In the genomic region with DNA sequence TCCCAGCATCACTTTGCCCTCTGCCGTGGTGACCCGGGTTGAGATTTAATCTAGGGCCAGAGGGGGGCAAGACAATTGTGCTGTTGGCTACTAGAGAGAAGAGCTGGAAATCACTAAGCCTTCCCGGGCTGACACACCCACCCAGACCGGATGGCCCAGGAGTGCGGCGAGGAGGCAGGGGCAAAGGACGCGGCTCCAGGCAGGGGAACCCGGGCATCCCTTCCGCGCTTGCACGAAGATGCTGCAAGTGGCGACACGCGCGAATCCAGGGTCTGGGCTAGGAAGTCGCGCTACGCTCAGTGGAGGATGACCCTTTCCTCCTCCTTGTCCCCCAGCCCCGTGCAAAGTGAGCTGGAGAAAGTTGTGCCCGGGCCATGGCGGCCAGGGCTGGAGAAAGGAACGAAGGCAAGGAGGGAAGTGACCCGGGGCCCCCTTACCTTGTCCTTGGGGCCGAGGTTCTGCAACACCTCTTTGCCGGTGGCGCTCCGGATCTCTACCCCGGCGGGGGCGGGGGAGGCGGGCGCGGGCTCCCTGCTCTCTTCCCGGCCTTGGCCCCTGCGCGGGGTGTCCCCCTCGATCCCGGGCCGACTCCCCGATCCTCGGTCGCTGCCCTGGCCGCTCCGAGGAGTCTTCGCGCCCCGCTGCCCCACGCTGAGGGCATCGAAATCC, we compare ENCODE assay signal across 8 cellular contexts. TPM values are rescaled to one million over a fixed set of nuclear protein-coding genes. Genes with fewer than 3 reads are reported as not detected.
DNase-seq lines count a peak whose midpoint lies in the region; ATAC-seq and TF ChIP-seq lines count a peak whose summit lies in the region.

No MANE protein-coding gene starts in this region.

- H3K4me1 Mint-ChIP-seq in activated naive CD4-positive, alpha-beta T cell treated with anti-CD3 and anti-CD28 coated beads, Interleukin-2, amount 10 ng/mL, durations not matched to agents 7 days and 5 days: peaks cover 4% of the 10 kb centered on the region
- H3K4me1 Mint-ChIP-seq in activated T-helper 17 cell treated with anti-CD3 and anti-CD28 coated beads, Interleukin-2, amount 50 U/mL, for 72 hours: peaks cover 5% of the 10 kb centered on the region

- H3K27me3 ChIP-seq in SJSA1 (replicated peaks) (no peaks in the 10 kb centered on the region), gastrocnemius medialis (no peaks in the 10 kb centered on the region)

- TF ChIP-seq CTCF in gastrocnemius medialis (IDR thresholded peaks at IDR 0.05 in 4 of 5, conservative IDR thresholded peaks at IDR 0.05 in 1 of 5): no peak

- ATAC-seq in GM21360 (IDR thresholded peaks at IDR 0.05; ENCODE audit: unreplicated experiment) (peak; percentile 16), left cardiac atrium (peak; percentile 49 to 75), gastrocnemius medialis (peak; percentile 27 to 31)
- ATAC-seq in activated T-helper 17 cell treated with anti-CD3 and anti-CD28 coated beads, Interleukin-2, amount 50 U/mL, for 72 hours (replicated peaks): no peak

- no peak for TF ChIP-seq POLR2A in gastrocnemius medialis (IDR thresholded peaks at IDR 0.05)

- DNase-seq in SJSA1 (ENCODE audit: low read depth in 1 of 2, low spot score in 2 of 2) (peak; percentile 69), left cardiac atrium (peak; percentile 41), gastrocnemius medialis (peak in 1 of 2 donors; percentile 14), NK-92 (lab: John Stamatoyannopoulos, UW; ENCODE audit: unreplicated experiment) (no peak), epidermal melanocyte (ENCODE audit: insufficient read length, low spot score) (no peak)
- DNase-seq in activated naive CD4-positive, alpha-beta T cell treated with anti-CD3 and anti-CD28 coated beads, Interleukin-2, amount 10 ng/mL, durations not matched to agents 7 days and 5 days: no peak

- H3K4me3 ChIP-seq in SJSA1 (peak overlapping the region; percentile 60), gastrocnemius medialis (peak overlapping the region; percentile 66 to 91 (median 76))

- peaks cover 28% of the 10 kb centered on the region for H3K27me3 Mint-ChIP-seq in activated naive CD4-positive, alpha-beta T cell treated with anti-CD3 and anti-CD28 coated beads, Interleukin-2, amount 10 ng/mL, durations not matched to agents 7 days and 5 days
- H3K27me3 Mint-ChIP-seq in activated T-helper 17 cell treated with anti-CD3 and anti-CD28 coated beads, Interleukin-2, amount 50 U/mL, for 72 hours: peaks cover 35% of the 10 kb centered on the region

- H3K36me3 ChIP-seq in SJSA1 (peaks cover 5% of the 10 kb centered on the region), gastrocnemius medialis (no peaks in the 10 kb centered on the region)

- no peak overlapping the region for H3K4me3 Mint-ChIP-seq in activated naive CD4-positive, alpha-beta T cell treated with anti-CD3 and anti-CD28 coated beads, Interleukin-2, amount 10 ng/mL, durations not matched to agents 7 days and 5 days
- no peak overlapping the region for H3K4me3 Mint-ChIP-seq in activated T-helper 17 cell treated with anti-CD3 and anti-CD28 coated beads, Interleukin-2, amount 50 U/mL, for 72 hours

- H3K9me3 ChIP-seq in SJSA1 (replicated peaks) (peaks cover 3% of the 10 kb centered on the region; the same call in 1 of the 2 replicates), gastrocnemius medialis (no peaks in the 10 kb centered on the region)

- peak overlapping the region; percentile 41 for H3K27ac ChIP-seq in SJSA1
- peak overlapping the region; percentile 57 to 71 (median 68) for H3K27ac ChIP-seq in gastrocnemius medialis

- CTCF ChIA-PET in activated naive CD4-positive, alpha-beta T cell treated with anti-CD3 and anti-CD28 coated beads, Interleukin-2, amount 10 ng/mL, durations not matched to agents 7 days and 5 days (lab: Charles Lee): no interaction called here

- intact Hi-C loops in left cardiac atrium (cut with DNase I): loop anchor here in 1 of 2 donors (5.0 kb wide), 2 partner anchors 42 to 57 kb away; no protein-coding TSS in a partner anchor
- intact Hi-C loops in gastrocnemius medialis (cut with DNase I; ENCODE audit: low total_unique reads): loop anchor here (2.0 to 5.0 kb wide), 2 partner anchors 48 to 54 kb away; no protein-coding TSS in a partner anchor

- peaks cover 48% of the 10 kb centered on the region for H3K4me1 ChIP-seq in SJSA1 (replicated peaks)
- peaks cover 7 to 14% of the 10 kb centered on the region in 2 donors for H3K4me1 ChIP-seq in gastrocnemius medialis

- H3K9me3 Mint-ChIP-seq in activated naive CD4-positive, alpha-beta T cell treated with anti-CD3 and anti-CD28 coated beads, Interleukin-2, amount 10 ng/mL, durations not matched to agents 7 days and 5 days: peaks cover 1% of the 10 kb centered on the region
- H3K9me3 Mint-ChIP-seq in activated T-helper 17 cell treated with anti-CD3 and anti-CD28 coated beads, Interleukin-2, amount 50 U/mL, for 72 hours: no peaks in the 10 kb centered on the region

- H3K27ac Mint-ChIP-seq in activated naive CD4-positive, alpha-beta T cell treated with anti-CD3 and anti-CD28 coated beads, Interleukin-2, amount 10 ng/mL, durations not matched to agents 7 days and 5 days: no peak overlapping the region
- no peak overlapping the region for H3K27ac Mint-ChIP-seq in activated T-helper 17 cell treated with anti-CD3 and anti-CD28 coated beads, Interleukin-2, amount 50 U/mL, for 72 hours

- H3K36me3 Mint-ChIP-seq in activated naive CD4-positive, alpha-beta T cell treated with anti-CD3 and anti-CD28 coated beads, Interleukin-2, amount 10 ng/mL, durations not matched to agents 7 days and 5 days: no peaks in the 10 kb centered on the region
- H3K36me3 Mint-ChIP-seq in activated T-helper 17 cell treated with anti-CD3 and anti-CD28 coated beads, Interleukin-2, amount 50 U/mL, for 72 hours (ENCODE audit: low read depth): no peaks in the 10 kb centered on the region

- in situ Hi-C loops in gastrocnemius medialis (cut with MboI; ENCODE audit: low sequenced_read_pairs in 4 of 4): no loop called here

RNA-seq across cellular contexts. Expression of a gene that starts 0.7 kb away (rescaled TPM):
- 125 and 156 TPM in 2 replicates for total RNA-seq in SJSA1 (2014; rRNA removed; shearing (Covaris generic))
- 10 to 100 TPM; 42.4 to 55.7 TPM for total RNA-seq in left cardiac atrium
- 10 to 100 TPM; 11.7 to 45.8 (median 26.0) TPM for total RNA-seq in gastrocnemius medialis
- under 1 TPM in 1 of 2 donors, not detected in 1; 0.52 TPM for total RNA-seq in activated T-helper 17 cell treated with anti-CD3 and anti-CD28 coated beads, Interleukin-2, amount 50 U/mL, for 72 hours

Comparison
In these comparisons a context has a peak if more than half of its experiments do, and no peak if none do; other contexts are left out.
1. DNase-seq: peak in SJSA1 (2 of 2) and left cardiac atrium (single experiment); none in NK-92 (single experiment), activated naive CD4-positive, alpha-beta T cell treated with anti-CD3 and anti-CD28 coated beads, Interleukin-2, amount 10 ng/mL, durations not matched to agents 7 days and 5 days (single experiment) and epidermal melanocyte (single experiment).
2. RNA of a gene that starts 0.7 kb away (total RNA-seq): 125 to 156 TPM in SJSA1, 42.4 to 55.7 TPM in left cardiac atrium and 11.7 to 45.8 TPM in gastrocnemius medialis; 0.52 TPM in activated T-helper 17 cell treated with anti-CD3 and anti-CD28 coated beads, Interleukin-2, amount 50 U/mL, for 72 hours; every median in the first group is over 4 times any median in the second.